ENCODE assay signal across 8 cellular contexts in genomic region chr10:68471063-68471585, GRCh38. TPM values are rescaled to one million over a fixed set of nuclear protein-coding genes. Genes with fewer than 3 reads are reported as not detected.
DNase-seq lines count a peak whose midpoint lies in the region; ATAC-seq and TF ChIP-seq lines count a peak whose summit lies in the region.

No MANE protein-coding gene starts in this region.

- H3K27ac Mint-ChIP-seq in T-helper 2 cell treated with Interferon-gamma antibody and Interleukin-4, amounts not matched to agents 5 μg/mL and 100 μg/mL, for 36 hours: peak overlapping the region; percentile 99
- peak overlapping the region; percentile 99 for H3K27ac Mint-ChIP-seq in progenitor cell of endocrine pancreas

- DNase-seq in T-helper 2 cell treated with Interferon-gamma antibody and Interleukin-4, amounts not matched to agents 5 μg/mL and 100 μg/mL, for 36 hours (ENCODE audit: low spot score): no peak
- DNase-seq in T-helper 2 cell: no peak
- DNase-seq in epithelial cell of proximal tubule (ENCODE audit: low read depth): no peak
- no peak for DNase-seq in progenitor cell of endocrine pancreas (ENCODE audit: low spot score, unreplicated experiment)
- no peak for DNase-seq in activated effector memory CD4-positive, alpha-beta T cell treated with Interleukin-2 at 50 U/mL for 16 hours
- DNase-seq in stimulated activated CD4-positive, alpha-beta T cell treated with anti-CD3 and anti-CD28 coated beads, Interleukin-2, amount 100 ng/mL, for 24 hours: no peak

- H3K27ac ChIP-seq in OCI-LY3 (ENCODE audit: low read length): peak overlapping the region; percentile 82

- H4K20me1 ChIP-seq in OCI-LY3 (ENCODE audit: insufficient read depth, low read length): 0 out of 2 replicates have a peak, but pooled peaks cover 3% of the 10 kb centered on the region

- peaks cover 29% of the 10 kb centered on the region for H3K36me3 Mint-ChIP-seq in T-helper 2 cell treated with Interferon-gamma antibody and Interleukin-4, amounts not matched to agents 5 μg/mL and 100 μg/mL, for 36 hours (ENCODE audit: low read depth)
- H3K36me3 Mint-ChIP-seq in progenitor cell of endocrine pancreas (ENCODE audit: insufficient read depth): peaks cover 2% of the 10 kb centered on the region

- TF ChIP-seq CTCF in OCI-LY3 (IDR thresholded peaks at IDR 0.05; ENCODE audit: low read depth, low read length): no peak
- no peak for TF ChIP-seq CTCF in epithelial cell of proximal tubule (conservative IDR thresholded peaks at IDR 0.05; ENCODE audit: low read depth, low read length)
- no peak for TF ChIP-seq CTCF in progenitor cell of endocrine pancreas (IDR thresholded peaks at IDR 0.05; ENCODE audit: unreplicated experiment)

- peaks cover 20% of the 10 kb centered on the region for H3K4me1 Mint-ChIP-seq in T-helper 2 cell treated with Interferon-gamma antibody and Interleukin-4, amounts not matched to agents 5 μg/mL and 100 μg/mL, for 36 hours (ENCODE audit: low read depth)
- H3K4me1 Mint-ChIP-seq in progenitor cell of endocrine pancreas (ENCODE audit: low read depth): peaks cover 13% of the 10 kb centered on the region

- no peak for ATAC-seq in HG03039 (IDR thresholded peaks at IDR 0.05; ENCODE audit: unreplicated experiment)

- H3K9me3 Mint-ChIP-seq in T-helper 2 cell treated with Interferon-gamma antibody and Interleukin-4, amounts not matched to agents 5 μg/mL and 100 μg/mL, for 36 hours: no peaks in the 10 kb centered on the region
- no peaks in the 10 kb centered on the region for H3K9me3 Mint-ChIP-seq in progenitor cell of endocrine pancreas (ENCODE audit: low read depth)

- peaks cover 17% of the 10 kb centered on the region for H3K4me1 ChIP-seq in OCI-LY3 (ENCODE audit: low read length)

- H3K4me3 Mint-ChIP-seq in T-helper 2 cell treated with Interferon-gamma antibody and Interleukin-4, amounts not matched to agents 5 μg/mL and 100 μg/mL, for 36 hours: peak overlapping the region; percentile 100
- H3K4me3 Mint-ChIP-seq in progenitor cell of endocrine pancreas (ENCODE audit: low read depth): peak overlapping the region; percentile 100

- H3K9me3 ChIP-seq in OCI-LY3 (ENCODE audit: insufficient read depth, low read length): no peaks in the 10 kb centered on the region

- no peaks in the 10 kb centered on the region for H3K27me3 ChIP-seq in OCI-LY3 (ENCODE audit: low read depth, low read length)

- peak overlapping the region; percentile 89 for H3K4me2 ChIP-seq in OCI-LY3 (ENCODE audit: low read length)

- peaks cover 40% of the 10 kb centered on the region for H3K79me2 ChIP-seq in OCI-LY3 (ENCODE audit: low read length)

- no peaks in the 10 kb centered on the region for H3K27me3 Mint-ChIP-seq in T-helper 2 cell treated with Interferon-gamma antibody and Interleukin-4, amounts not matched to agents 5 μg/mL and 100 μg/mL, for 36 hours (ENCODE audit: low read depth)
- no peaks in the 10 kb centered on the region for H3K27me3 Mint-ChIP-seq in progenitor cell of endocrine pancreas

- H2AFZ ChIP-seq in OCI-LY3 (ENCODE audit: low read depth, low read length): peak overlapping the region; percentile 83

- H3K36me3 ChIP-seq in OCI-LY3 (replicated peaks; ENCODE audit: low read depth, low read length): peaks cover 15% of the 10 kb centered on the region

- H3K4me3 ChIP-seq in OCI-LY3 (ENCODE audit: low read length) (peak overlapping the region; percentile 99), epithelial cell of proximal tubule (ENCODE audit: low read depth, low read length) (peak overlapping the region; percentile 76)

- peak overlapping the region; percentile 97 for H3K9ac ChIP-seq in OCI-LY3 (ENCODE audit: low read length)

RNA-seq across cellular contexts. Expression of gene DNA2, which starts 0.6 kb away (rescaled TPM):
- total RNA-seq in epithelial cell of proximal tubule (17.0 and 23.7 TPM in 2 replicates), progenitor cell of endocrine pancreas (33.3 and 34.5 TPM in 2 replicates)

RNA-seq across cellular contexts. Expression of gene SLC25A16, which starts 56.2 kb away (rescaled TPM):
- total RNA-seq in epithelial cell of proximal tubule (7.3 and 11.9 TPM in 2 replicates), progenitor cell of endocrine pancreas (27.5 and 32.3 TPM in 2 replicates)
